In the genomic region with DNA sequence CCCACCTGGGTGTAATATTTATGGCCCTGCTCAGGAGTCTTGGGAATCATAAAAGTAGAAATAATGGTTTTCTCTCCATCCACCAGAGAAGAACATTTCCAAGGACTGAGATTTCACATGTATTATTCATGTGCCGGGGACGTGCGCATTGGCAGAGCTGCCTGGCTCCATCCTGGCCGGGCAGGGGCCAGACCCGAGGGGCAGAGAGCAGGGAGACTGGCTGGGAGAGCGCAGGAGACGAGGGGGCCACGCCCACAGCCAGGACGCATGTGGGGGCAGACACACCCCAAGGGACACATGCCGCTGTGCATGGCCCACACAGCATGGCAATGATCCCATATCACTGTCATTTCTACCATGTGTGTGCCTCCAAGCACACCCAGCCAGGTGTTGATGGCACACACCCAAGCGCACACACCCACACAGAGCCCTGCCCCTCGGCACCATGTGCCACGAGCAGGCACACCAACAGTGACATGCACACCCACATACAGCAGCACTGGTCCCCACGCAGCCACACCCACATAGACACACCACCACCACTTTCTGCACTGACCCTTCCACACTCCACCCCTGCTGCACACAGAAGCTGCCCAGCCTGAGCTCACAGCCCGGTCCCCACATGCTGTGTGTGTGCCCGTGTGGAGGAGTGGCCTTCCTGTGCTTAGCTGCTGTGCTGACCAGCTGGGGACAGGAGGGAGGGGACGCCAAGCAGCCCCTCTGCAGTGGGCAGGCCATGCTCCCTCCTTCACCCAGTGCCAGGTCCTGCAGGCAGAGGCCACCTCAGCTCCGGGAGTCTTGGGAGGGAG, we compare ENCODE assay signal across 15 cellular contexts.
"Had no signal": no experiment of that assay in that cellular context is flagged by ENCODE, and none has a peak within 500 bp of the region (broad histone marks: within the 10 kb centered on the region; RNA-seq: fewer than 3 reads in every experiment).

No MANE protein-coding gene starts in this region.

- ATAC-seq: activated naive CD4-positive, alpha-beta T cell treated with anti-CD3 and anti-CD28 coated beads, Interleukin-2, amount 50 U/mL, for 72 hours; gastroesophageal sphincter; lower lobe of right lung; upper lobe of right lung had no signal

- H3K27me3 ChIP-seq: adrenal gland, esophagus muscularis mucosa, gastroesophageal sphincter, heart left ventricle, suprapubic skin, upper lobe of right lung had no signal

- FAIRE-seq: astrocyte had no signal

- H3K9me3 ChIP-seq: adrenal gland, esophagus muscularis mucosa, gastroesophageal sphincter, heart left ventricle, lower lobe of right lung, suprapubic skin, upper lobe of right lung had no signal

- H3K4me3 ChIP-seq: adrenal gland, esophagus muscularis mucosa, gastroesophageal sphincter, heart left ventricle, lower lobe of right lung, suprapubic skin, upper lobe of right lung had no signal

- H3K36me3 ChIP-seq: adrenal gland had no signal

- H3K4me1 ChIP-seq: adrenal gland, lower lobe of right lung, upper lobe of right lung had no signal

- H3K27ac ChIP-seq: adrenal gland, esophagus muscularis mucosa, gastroesophageal sphincter, heart left ventricle, lower lobe of right lung, suprapubic skin, upper lobe of right lung, WERI-Rb-1 had no signal

- DNase-seq: activated CD4-positive, alpha-beta T cell treated with anti-CD3 and anti-CD28 coated beads, Interleukin-2, amount 50 U/mL, for 4 hours; activated gamma-delta T cell treated with Interleukin-2 at 50 U/mL for 16 hours; adrenal gland; effector CD4-positive, alpha-beta T cell; lower lobe of right lung; occipital lobe; T-helper 2 cell; upper lobe of right lung; WERI-Rb-1 had no signal
